ENCODE assay signal across 8 cellular contexts in the genomic region with DNA sequence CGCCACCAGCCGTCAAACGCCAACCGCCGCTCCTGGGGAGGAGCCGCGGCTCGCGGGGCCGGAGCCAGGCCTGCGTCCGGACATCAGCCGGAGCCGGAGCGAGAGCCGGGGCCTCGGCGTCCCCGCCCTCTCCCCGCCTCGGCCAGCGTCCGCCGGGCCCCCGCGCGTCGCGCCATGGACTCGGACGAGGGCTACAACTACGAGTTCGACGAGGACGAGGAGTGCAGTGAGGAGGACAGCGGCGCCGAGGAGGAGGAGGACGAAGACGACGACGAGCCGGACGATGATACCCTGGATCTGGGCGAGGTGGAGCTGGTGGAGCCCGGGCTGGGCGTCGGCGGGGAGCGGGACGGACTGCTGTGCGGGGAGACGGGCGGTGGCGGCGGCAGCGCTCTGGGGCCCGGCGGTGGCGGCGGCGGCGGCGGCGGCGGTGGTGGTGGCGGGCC. TPM values are rescaled to one million over a fixed set of nuclear protein-coding genes. Genes with fewer than 3 reads are reported as not detected.
DNase-seq lines count a peak whose midpoint lies in the region; ATAC-seq and TF ChIP-seq lines count a peak whose summit lies in the region.

No MANE protein-coding gene starts in this region.

- TF ChIP-seq POLR2A in transverse colon (IDR thresholded peaks at IDR 0.05): no peak

- under 1% methylated on average over 67 of the region's 67 CpGs for WGBS in HUES64
- WGBS in transverse colon (ENCODE audit: low coverage in 1 of 2), 2 donors: 0% methylated on average over 2 of the region's 67 CpGs; no CpG with 5 or more reads in 1 of the 2 donors

- ATAC-seq in lower lobe of right lung: peak; percentile 3 to 65

- CTCF ChIA-PET in activated naive CD4-positive, alpha-beta T cell treated with anti-CD3 and anti-CD28 coated beads for 36 hours (lab: Charles Lee): interaction anchor here (0.5 to 0.6 kb wide), 2 partner anchors 58 to 90 kb away, joined by 3 read pairs; no protein-coding TSS in a partner anchor

- peaks cover 40% of the 10 kb centered on the region for H3K4me1 Mint-ChIP-seq in activated naive CD4-positive, alpha-beta T cell treated with anti-CD3 and anti-CD28 coated beads for 36 hours (ENCODE audit: low read depth)

- H3K9me3 Mint-ChIP-seq in activated naive CD4-positive, alpha-beta T cell treated with anti-CD3 and anti-CD28 coated beads for 36 hours: no peaks in the 10 kb centered on the region

- no peak for DNase-seq in activated naive CD4-positive, alpha-beta T cell treated with anti-CD3 and anti-CD28 coated beads for 36 hours
- no peak for DNase-seq in activated naive CD4-positive, alpha-beta T cell treated with Interleukin-2 at 50 U/mL for 16 hours
- DNase-seq in cardiac fibroblast (ENCODE audit: low read depth in 2 of 2): no peak
- no peak for DNase-seq in lower lobe of right lung
- DNase-seq in transverse colon: no peak
- no peak for DNase-seq in SW480 (ENCODE audit: low spot score)
- DNase-seq in activated effector memory CD4-positive, alpha-beta T cell treated with Interleukin-2 at 50 U/mL for 16 hours: no peak

- H3K27me3 ChIP-seq in HUES64 (ENCODE audit: insufficient read depth, low read length) (no peaks in the 10 kb centered on the region), lower lobe of right lung (ENCODE audit: low read depth) (no peaks in the 10 kb centered on the region), transverse colon (no peaks in the 10 kb centered on the region)

- H3K4me1 ChIP-seq in HUES64 (ENCODE audit: insufficient read depth, low read length) (peaks cover 9% of the 10 kb centered on the region; the same call in 1 of the 2 replicates), lower lobe of right lung (peaks cover 50% of the 10 kb centered on the region), transverse colon (peaks cover 24 to 45% (median 31%) of the 10 kb centered on the region in 4 donors)

- peak overlapping the region; percentile 96 for H3K9ac ChIP-seq in HUES64 (ENCODE audit: low read depth, low read length)

- H3K36me3 ChIP-seq in HUES64 (ENCODE audit: insufficient read depth, low read length) (peaks cover 28% of the 10 kb centered on the region), lower lobe of right lung (peaks cover 32% of the 10 kb centered on the region), transverse colon (peaks cover 0 to 6% (median 2%) of the 10 kb centered on the region in 4 donors)

- H3K9me3 ChIP-seq in HUES64 (ENCODE audit: insufficient read depth, low read depth, low read length): no peaks in the 10 kb centered on the region
- H3K9me3 ChIP-seq in lower lobe of right lung: no peaks in the 10 kb centered on the region
- no peaks in the 10 kb centered on the region for H3K9me3 ChIP-seq in transverse colon

- peak overlapping the region; percentile 76 for H3K4me3 ChIP-seq in HUES64 (ENCODE audit: low read length)
- H3K4me3 ChIP-seq in cardiac fibroblast (replicated peaks in 1 of 2; ENCODE audit: low read depth in 2 of 2, low read length in 2 of 2): peak overlapping the region; percentile 83 to 94
- H3K4me3 ChIP-seq in lower lobe of right lung: peak overlapping the region; percentile 90
- H3K4me3 ChIP-seq in transverse colon: peak overlapping the region; percentile 69 to 89 (median 79)

- in situ Hi-C loops in transverse colon (cut with MboI; ENCODE audit: low pct_ligation_motif_present in 1 of 4, low pct_unique_long_range_greater_than_20kb in 1 of 4, low sequenced_read_pairs in 3 of 4): loop anchor here in 1 of 4 donors (5.0 kb wide), 1 partner anchor 97 kb away; a partner anchor contains a TSS

- H3K36me3 Mint-ChIP-seq in activated naive CD4-positive, alpha-beta T cell treated with anti-CD3 and anti-CD28 coated beads for 36 hours (ENCODE audit: low read depth): peaks cover 35% of the 10 kb centered on the region

- H3K4me3 Mint-ChIP-seq in activated naive CD4-positive, alpha-beta T cell treated with anti-CD3 and anti-CD28 coated beads for 36 hours: peak overlapping the region; percentile 98

- TF ChIP-seq EP300 in transverse colon (IDR thresholded peaks at IDR 0.05; ENCODE audit: low read depth): no peak

- intact Hi-C loops in activated naive CD4-positive, alpha-beta T cell treated with anti-CD3 and anti-CD28 coated beads for 36 hours (cut with micrococcal nuclease): loop anchor here (2.0 to 10.0 kb wide), 5 partner anchors 152 to 1160 kb away; a partner anchor contains a TSS
- intact Hi-C loops in lower lobe of right lung (cut with DNase I) (no loop called here), transverse colon (cut with DNase I; ENCODE audit: low total_unique reads) (loop anchor here (5.0 kb wide), 1 partner anchor 97 kb away; a partner anchor contains a TSS)

- H3K27ac ChIP-seq in HUES64 (ENCODE audit: low read depth, low read length) (peak overlapping the region; percentile 97), lower lobe of right lung (peak overlapping the region; percentile 100), transverse colon (peak overlapping the region; percentile 96 to 100 (median 98))

- TF ChIP-seq CTCF in cardiac fibroblast (IDR thresholded peaks at IDR 0.05; ENCODE audit: low read depth, low read length): no peak
- no peak for TF ChIP-seq CTCF in lower lobe of right lung (IDR thresholded peaks at IDR 0.05)
- TF ChIP-seq CTCF in transverse colon (IDR thresholded peaks at IDR 0.05): no peak

- H3K27ac Mint-ChIP-seq in activated naive CD4-positive, alpha-beta T cell treated with anti-CD3 and anti-CD28 coated beads for 36 hours: peak overlapping the region; percentile 98

- H3K27me3 Mint-ChIP-seq in activated naive CD4-positive, alpha-beta T cell treated with anti-CD3 and anti-CD28 coated beads for 36 hours (ENCODE audit: low read depth): no peaks in the 10 kb centered on the region

RNA-seq across cellular contexts. Expression of a gene that starts 0.4 kb away (rescaled TPM):
- 100 to 1,000 TPM; 174 to 183 TPM for total RNA-seq in activated naive CD4-positive, alpha-beta T cell treated with anti-CD3 and anti-CD28 coated beads for 36 hours
- 69.1 TPM for polyA plus RNA-seq in HUES64 (2013, experiment 1 of 2)
- polyA plus RNA-seq in HUES64 (2013, experiment 2 of 2): 88.1 TPM
- 149 TPM for total RNA-seq in lower lobe of right lung
- 100 to 1,000 TPM in 1 of 4 donors, 10 to 100 TPM in 3; 15.7 to 108 (median 53.1) TPM for total RNA-seq in transverse colon
